11 cellular contexts compared by ENCODE assay signal in genomic region chr14:92647499-92648279, GRCh38.
A peak's percentile ranks its signal among the peaks of the same experiment; 100 is the strongest.
DNase-seq lines count a peak whose midpoint lies in the region; ATAC-seq, FAIRE-seq and TF ChIP-seq lines count a peak whose summit lies in the region.
"Had no signal": no experiment of that assay in that cellular context is flagged by ENCODE, and none has a peak within 500 bp of the region (broad histone marks: within the 10 kb centered on the region; RNA-seq: fewer than 3 reads in every experiment).

No MANE protein-coding gene starts in this region.

- no peak overlapping the region for H2AFZ ChIP-seq in mesenchymal stem cell (ENCODE audit: low read depth, low read length)
- H2AFZ ChIP-seq in HepG2 (ENCODE audit: low read length): no peak overlapping the region

- H3K27me3 ChIP-seq in right atrium auricular region: no peaks in the 10 kb centered on the region
- H3K27me3 ChIP-seq in heart right ventricle: no peaks in the 10 kb centered on the region
- H3K27me3 ChIP-seq in mesenchymal stem cell (ENCODE audit: control insufficient read depth in 1 of 2, insufficient read depth in 1 of 2, low read length in 2 of 2): no peaks in the 10 kb centered on the region
- H3K27me3 ChIP-seq in HepG2 (ENCODE audit: control insufficient read depth in 1 of 2, insufficient read depth in 2 of 2, low read length in 2 of 2): no peaks in the 10 kb centered on the region; a peak in 1 of 5 replicates

- H3K4me3 Mint-ChIP-seq in activated naive CD8-positive, alpha-beta T cell treated with anti-CD3 and anti-CD28 coated beads, Interleukin-2, amount 50 U/mL, for 24 hours: no peak overlapping the region
- H3K4me3 Mint-ChIP-seq: neural crest cell had no signal

- CTCF ChIA-PET in HepG2 (lab: Yijun Ruan, JAX; ENCODE audit: low intra/inter-chr PET ratio, low total read pairs): no interaction called here

- H3K9ac ChIP-seq in mesenchymal stem cell (ENCODE audit: low read length): peak overlapping the region; percentile 82
- H3K9ac ChIP-seq in HepG2 (ENCODE audit: insufficient read depth, low read depth, low read length): no peak overlapping the region
- H3K9ac ChIP-seq: BLaER1 had no signal

- TF ChIP-seq POLR2A in HepG2 (IDR thresholded peaks at IDR 0.05; ENCODE audit: insufficient read depth in 1 of 2, low read depth in 2 of 2, low read length in 2 of 2): no peak

- H3K23ac ChIP-seq in mesenchymal stem cell (ENCODE audit: low read length in 2 of 2): no peak overlapping the region

- H3K4ac ChIP-seq in mesenchymal stem cell (ENCODE audit: low read depth in 1 of 2, low read length in 2 of 2): peak overlapping the region; percentile 59 to 82

- peak overlapping the region; percentile 69 to 85 for H3K18ac ChIP-seq in mesenchymal stem cell (ENCODE audit: low read depth in 1 of 2, low read length in 2 of 2)

- 80 to 86% methylated on average over 5 of the region's 5 CpGs for WGBS in heart right ventricle, 2 donors
- WGBS in mesenchymal stem cell: 77% methylated on average over 5 of the region's 5 CpGs
- WGBS in HepG2 (ENCODE audit: low lambda C conversion rate): 98% methylated on average over 3 of the region's 5 CpGs

- H3K79me2 ChIP-seq in HepG2 (ENCODE audit: insufficient read depth, low read length): no peaks in the 10 kb centered on the region

- H3K4me3 ChIP-seq in right atrium auricular region: no peak overlapping the region
- no peak overlapping the region for H3K4me3 ChIP-seq in heart right ventricle
- H3K4me3 ChIP-seq in mesenchymal stem cell (ENCODE audit: insufficient read depth in 1 of 2, low read depth in 1 of 2, low read length in 2 of 2): no peak overlapping the region
- no peak overlapping the region for H3K4me3 ChIP-seq in HepG2 (replicated peaks in 1 of 3; ENCODE audit: insufficient read depth in 1 of 3, low read depth in 2 of 3, low read length in 3 of 3)
- H3K4me3 ChIP-seq: BLaER1 had no signal

- intact Hi-C loops in heart right ventricle (cut with DNase I) (no loop called here), HepG2 (cut with micrococcal nuclease; ENCODE audit: unreplicated experiment) (no loop called here)

- H2BK120ac ChIP-seq in mesenchymal stem cell (ENCODE audit: low read depth, low read length): no peak overlapping the region

- ATAC-seq in heart right ventricle (no peak), HepG2 (no peak)
- ATAC-seq in activated naive CD8-positive, alpha-beta T cell treated with anti-CD3 and anti-CD28 coated beads, Interleukin-2, amount 50 U/mL, for 24 hours: no peak
- ATAC-seq in stimulated activated naive CD8-positive, alpha-beta T cell treated with anti-CD3 and anti-CD28 coated beads, Interleukin-15, Interleukin-2, amounts not matched to agents 100 U/mL and 50 U/mL, for 24 hours: no peak

- peak overlapping the region in 1 of 2 experiments; percentile 83 for H3K14ac ChIP-seq in mesenchymal stem cell (ENCODE audit: low read length in 2 of 2)

- H3K4me1 ChIP-seq in right atrium auricular region (peaks cover 0 to 9% of the 10 kb centered on the region in 2 donors), heart right ventricle (peaks cover 0 to 73% (median 6%) of the 10 kb centered on the region in 9 donors), mesenchymal stem cell (ENCODE audit: control insufficient read depth, insufficient read depth, low read depth, low read length) (peaks cover 25% of the 10 kb centered on the region), HepG2 (ENCODE audit: insufficient read depth, low read length) (no peaks in the 10 kb centered on the region)

- no peaks in the 10 kb centered on the region for H4K20me1 ChIP-seq in HepG2 (ENCODE audit: insufficient read depth, low read length)

- H3K4me2 ChIP-seq in mesenchymal stem cell (ENCODE audit: low read length, poor library complexity, severe bottlenecking): no peak overlapping the region
- H3K4me2 ChIP-seq in HepG2 (ENCODE audit: low read depth, low read length): no peak overlapping the region
- H3K4me2 ChIP-seq: BLaER1 had no signal

- H2BK5ac ChIP-seq in mesenchymal stem cell (ENCODE audit: low read depth, low read length, poor library complexity, severe bottlenecking): no peak overlapping the region

- peak overlapping the region; percentile 41 for H2AK5ac ChIP-seq in mesenchymal stem cell (ENCODE audit: low read length, severe bottlenecking)

- TF ChIP-seq EP300 in HepG2 (IDR thresholded peaks at IDR 0.05; ENCODE audit: low read depth in 2 of 2, low read length in 2 of 2) (no peak), HepG2 (CRISPR knock-in tag; IDR thresholded peaks at IDR 0.05; ENCODE audit: borderline replicate concordance) (no peak)

- TF ChIP-seq CTCF in right atrium auricular region (IDR thresholded peaks at IDR 0.05): no peak
- TF ChIP-seq CTCF in heart right ventricle (IDR thresholded peaks at IDR 0.05): no peak
- no peak for TF ChIP-seq CTCF in HepG2 (CRISPR knock-in tag; IDR thresholded peaks at IDR 0.05)

- FAIRE-seq in HepG2 (lab: Jason Lieb, UNC): no peak

- H3K4me1 Mint-ChIP-seq in activated naive CD8-positive, alpha-beta T cell treated with anti-CD3 and anti-CD28 coated beads, Interleukin-2, amount 50 U/mL, for 24 hours: peaks cover 66% of the 10 kb centered on the region

- peak overlapping the region; percentile 77 for H4K8ac ChIP-seq in mesenchymal stem cell (ENCODE audit: low read length)

- H3K36me3 ChIP-seq in right atrium auricular region: peaks cover 13% of the 10 kb centered on the region
- H3K36me3 ChIP-seq in heart right ventricle: peaks cover 0 to 34% (median 0%) of the 10 kb centered on the region in 9 donors
- peaks cover 25 to 54% of the 10 kb centered on the region in 2 experiments for H3K36me3 ChIP-seq in mesenchymal stem cell (ENCODE audit: control insufficient read depth in 1 of 2, insufficient read depth in 2 of 2, low read depth in 1 of 2, low read length in 2 of 2)
- peaks cover 1 to 7% of the 10 kb centered on the region in 2 experiments; a peak in 4 of 5 replicates for H3K36me3 ChIP-seq in HepG2 (replicated peaks in 1 of 2; ENCODE audit: control insufficient read depth in 1 of 2, insufficient read depth in 2 of 2, low read length in 2 of 2)

- POLR2A ChIA-PET in HepG2 (lab: Yijun Ruan, JAX): no interaction called here

- in situ Hi-C loops in HepG2 (cut with HindIII; ENCODE audit: extremely low pct_ligation_motif_present, low pct_unique_long_range_greater_than_20kb): no loop called here

- H4K91ac ChIP-seq in mesenchymal stem cell (ENCODE audit: low read length): peak overlapping the region; percentile 76

- peaks cover 19% of the 10 kb centered on the region for H3K79me1 ChIP-seq in mesenchymal stem cell (replicated peaks; ENCODE audit: low read length, poor library complexity, severe bottlenecking)

- peaks cover 43% of the 10 kb centered on the region for H3K36me3 Mint-ChIP-seq in activated naive CD8-positive, alpha-beta T cell treated with anti-CD3 and anti-CD28 coated beads, Interleukin-2, amount 50 U/mL, for 24 hours (ENCODE audit: low read depth)

- H3K27ac Mint-ChIP-seq in activated naive CD8-positive, alpha-beta T cell treated with anti-CD3 and anti-CD28 coated beads, Interleukin-2, amount 50 U/mL, for 24 hours: peak overlapping the region; percentile 69

- H3K27me3 Mint-ChIP-seq in activated naive CD8-positive, alpha-beta T cell treated with anti-CD3 and anti-CD28 coated beads, Interleukin-2, amount 50 U/mL, for 24 hours: no peaks in the 10 kb centered on the region

- BruUV-seq in HepG2 (replicated peaks; lab: Mats Ljungman, UMichigan): no TSS peak

- H2BK12ac ChIP-seq in mesenchymal stem cell (ENCODE audit: low read length in 2 of 2): peak overlapping the region; percentile 85 to 93

- H3K27ac ChIP-seq in right atrium auricular region: peak overlapping the region; percentile 39 to 48
- peak overlapping the region in 2 of 10 donors; percentile 45 to 95 for H3K27ac ChIP-seq in heart right ventricle
- H3K27ac ChIP-seq in mesenchymal stem cell (ENCODE audit: low read length, poor library complexity, severe bottlenecking): no peak overlapping the region
- H3K27ac ChIP-seq in HepG2 (ENCODE audit: extremely low read length, insufficient read depth, low read length): no peak overlapping the region
- H3K27ac ChIP-seq: BLaER1 had no signal

- DNase-seq in right atrium auricular region (ENCODE audit: low spot score) (no peak), heart right ventricle (no peak), mesenchymal stem cell (peak; percentile 53), HepG2 (ENCODE audit: low spot score) (no peak), SHP77 treated with DMSO at 0.1 percent for 48 hours (lab: John Stamatoyannopoulos, UW) (no peak), RPMI8226 (no peak)
- no peak for DNase-seq in activated naive CD8-positive, alpha-beta T cell treated with anti-CD3 and anti-CD28 coated beads, Interleukin-2, amount 50 U/mL, for 24 hours
- DNase-seq in stimulated activated naive CD8-positive, alpha-beta T cell treated with anti-CD3 and anti-CD28 coated beads, Interleukin-15, Interleukin-2, amounts not matched to agents 100 U/mL and 50 U/mL, for 24 hours: no peak
- DNase-seq: NCI-H524 treated with DMSO at 0.1 percent for 48 hours had no signal

- no peaks in the 10 kb centered on the region for H3K9me3 Mint-ChIP-seq in activated naive CD8-positive, alpha-beta T cell treated with anti-CD3 and anti-CD28 coated beads, Interleukin-2, amount 50 U/mL, for 24 hours

- peaks cover 3 to 5% of the 10 kb centered on the region in 2 donors for H3K9me3 ChIP-seq in right atrium auricular region
- peaks cover 0 to 13% (median 6%) of the 10 kb centered on the region in 11 donors for H3K9me3 ChIP-seq in heart right ventricle
- H3K9me3 ChIP-seq in mesenchymal stem cell (ENCODE audit: control insufficient read depth, low read length): peaks cover 8% of the 10 kb centered on the region
- H3K9me3 ChIP-seq in HepG2 (ENCODE audit: low read length): no peaks in the 10 kb centered on the region

- H2BK15ac ChIP-seq in mesenchymal stem cell (ENCODE audit: low read depth, poor library complexity, severe bottlenecking): no peak overlapping the region

- TF ChIP-seq RAD21 in HepG2 (CRISPR knock-in tag; IDR thresholded peaks at IDR 0.05): no peak

TF ChIP-seq in HepG2, 621 proteins besides CTCF, POLR2A, EP300 and RAD21:
- TF ChIP-seq THAP11 (CRISPR knock-in tag; IDR thresholded peaks at IDR 0.05): no peak
- no peak for TF ChIP-seq RARG (CRISPR knock-in tag; IDR thresholded peaks at IDR 0.05; ENCODE audit: low read depth)
- no peak for TF ChIP-seq ZNF33A (CRISPR knock-in tag; IDR thresholded peaks at IDR 0.05; ENCODE audit: borderline replicate concordance)
- no peak for TF ChIP-seq RFXANK (CRISPR knock-in tag; IDR thresholded peaks at IDR 0.05)
- no peak for TF ChIP-seq JARID2 (CRISPR knock-in tag; IDR thresholded peaks at IDR 0.05; ENCODE audit: insufficient replicate concordance)
- TF ChIP-seq ZNF235 (CRISPR knock-in tag; IDR thresholded peaks at IDR 0.05; ENCODE audit: borderline replicate concordance): no peak
- no peak for TF ChIP-seq KLF9 (CRISPR knock-in tag; IDR thresholded peaks at IDR 0.05; ENCODE audit: low read depth)

Comparison
In these comparisons a context has a peak if more than half of its experiments do, and no peak if none do; other contexts are left out.
1. H3K27ac ChIP-seq: peak in right atrium auricular region (2 of 2); none in mesenchymal stem cell (single experiment) and HepG2 (single experiment).